ENCODE assay signal across 16 cellular contexts in genomic region chr10:51658075-51658474, GRCh38. TPM values are rescaled to one million over a fixed set of nuclear protein-coding genes. Genes with fewer than 3 reads are reported as not detected.
A peak's percentile ranks its signal among the peaks of the same experiment; 100 is the strongest.
DNase-seq lines count a peak whose midpoint lies in the region; ATAC-seq and TF ChIP-seq lines count a peak whose summit lies in the region.
"Had no signal": no experiment of that assay in that cellular context is flagged by ENCODE, and none has a peak within 500 bp of the region (broad histone marks: within the 10 kb centered on the region; RNA-seq: fewer than 3 reads in every experiment).

No MANE protein-coding gene starts in this region.

- ATAC-seq in left cardiac atrium (peak; percentile 50 to 78), heart left ventricle (no peak), HG03457 (IDR thresholded peaks at IDR 0.05; ENCODE audit: unreplicated experiment) (no peak)

- intact Hi-C loops in left cardiac atrium (cut with DNase I), result no loop called here
- intact Hi-C loops in heart left ventricle (cut with DNase I), result no loop called here
- intact Hi-C loops in posterior cingulate gyrus (cut with DNase I), result no loop called here

- H3K4me3 ChIP-seq in heart left ventricle, result no peak overlapping the region
- H3K4me3 ChIP-seq: HAP-1 had no signal

- no peaks in the 10 kb centered on the region for H3K27me3 Mint-ChIP-seq in mesothelial cell of epicardium (ENCODE audit: low read depth)

- no peaks in the 10 kb centered on the region for H3K36me3 Mint-ChIP-seq in mesothelial cell of epicardium
- H3K36me3 Mint-ChIP-seq: CD4-positive, CD25-positive, alpha-beta regulatory T cell; CD8-positive, alpha-beta memory T cell had no signal

- H3K27ac ChIP-seq in heart left ventricle, result peak overlapping the region in 2 of 12 donors; percentile 5 to 15
- H3K27ac ChIP-seq: HL-60 had no signal

- no peaks in the 10 kb centered on the region for H3K27me3 ChIP-seq in heart left ventricle
- H3K27me3 ChIP-seq: BE2C had no signal

- TF ChIP-seq CTCF in heart left ventricle (IDR thresholded peaks at IDR 0.05), result no peak
- no peak for TF ChIP-seq CTCF in mesothelial cell of epicardium (IDR thresholded peaks at IDR 0.05; ENCODE audit: unreplicated experiment)

- H3K4me1 Mint-ChIP-seq in mesothelial cell of epicardium, result peaks cover 56% of the 10 kb centered on the region
- H3K4me1 Mint-ChIP-seq: CD4-positive, CD25-positive, alpha-beta regulatory T cell; CD8-positive, alpha-beta memory T cell had no signal

- H3K36me3 ChIP-seq in heart left ventricle, result no peaks in the 10 kb centered on the region
- H3K36me3 ChIP-seq: BE2C, HAP-1 had no signal

- peaks cover 6% of the 10 kb centered on the region for H3K9me3 Mint-ChIP-seq in mesothelial cell of epicardium

- peak overlapping the region; percentile 79 for H3K27ac Mint-ChIP-seq in mesothelial cell of epicardium
- H3K27ac Mint-ChIP-seq: CD4-positive, CD25-positive, alpha-beta regulatory T cell; CD8-positive, alpha-beta memory T cell had no signal

- H3K4me1 ChIP-seq in heart left ventricle, result peaks cover 0 to 17% (median 6%) of the 10 kb centered on the region in 12 donors
- H3K4me1 ChIP-seq: BE2C, Caco-2, HAP-1 had no signal

- 48 to 69% (median 52%) methylated on average over 2 of the region's 2 CpGs for WGBS in heart left ventricle, 4 donors

- no peaks in the 10 kb centered on the region for H3K9me3 ChIP-seq in heart left ventricle
- H3K9me3 ChIP-seq: BE2C, Caco-2, HAP-1 had no signal

- H3K4me3 Mint-ChIP-seq in mesothelial cell of epicardium, result no peak overlapping the region
- H3K4me3 Mint-ChIP-seq: CD4-positive, CD25-positive, alpha-beta regulatory T cell; CD8-positive, alpha-beta memory T cell had no signal

- DNase-seq in left cardiac atrium (no peak), heart left ventricle (no peak), SK-N-DZ (ENCODE audit: low spot score) (peak; percentile 11), mesothelial cell of epicardium (ENCODE audit: low spot score in 2 of 2, unreplicated experiment in 2 of 2) (no peak), posterior cingulate gyrus (no peak), HK-2 (ENCODE audit: unreplicated experiment) (no peak)
- DNase-seq: ACHN; BE2C; C1 segment of cervical spinal cord; Caco-2; CD4-positive, CD25-positive, alpha-beta regulatory T cell; CD8-positive, alpha-beta memory T cell; IMR-90 had no signal

- no peak for TF ChIP-seq POLR2A in heart left ventricle (IDR thresholded peaks at IDR 0.05)

RNA-seq across cellular contexts. Expression of gene CSTF2T, which starts 41.3 kb away (rescaled TPM):
- total RNA-seq in left cardiac atrium (10 to 100 TPM; 19.2 to 23.7 TPM), heart left ventricle (10 to 100 TPM; 18.5 to 27.4 (median 22.7) TPM), mesothelial cell of epicardium (23.3 to 23.9 TPM (median 23.8 TPM) in 3 replicates)
- polyA plus RNA-seq in heart left ventricle, result 10 to 100 TPM; 10.6 to 14.2 TPM
- polyA plus RNA-seq in SK-N-DZ (2014; cell fraction: cytosol; rRNA removed), result 16.9 and 18.0 TPM in 2 replicates
- 8.1 and 8.8 TPM in 2 replicates for polyA plus RNA-seq in SK-N-DZ (2014; cell fraction: nucleus; rRNA removed)

Comparison
In these comparisons a context has a peak if more than half of its experiments do, and no peak if none do; other contexts are left out.
1. ATAC-seq: peak in left cardiac atrium (2 of 2); none in heart left ventricle (0 of 4) and HG03457 (single experiment).